In genomic region chrX:119696251-119696890, GRCh38 we compare ENCODE assay signal across 14 cellular contexts. TPM values are rescaled to one million over a fixed set of nuclear protein-coding genes. Genes with fewer than 3 reads are reported as not detected.
A peak's percentile ranks its signal among the peaks of the same experiment; 100 is the strongest.
DNase-seq lines count a peak whose midpoint lies in the region; ATAC-seq and TF ChIP-seq lines count a peak whose summit lies in the region.
"Had no signal": no experiment of that assay in that cellular context is flagged by ENCODE, and none has a peak within 500 bp of the region (broad histone marks: within the 10 kb centered on the region; RNA-seq: fewer than 3 reads in every experiment).

No MANE protein-coding gene starts in this region.

- H3K79me2 ChIP-seq in OCI-LY1 (ENCODE audit: insufficient read depth, low read length), result peaks cover 9% of the 10 kb centered on the region

- H3K9ac ChIP-seq in BLaER1, result no peak overlapping the region
- no peak overlapping the region for H3K9ac ChIP-seq in OCI-LY1 (ENCODE audit: low read length)

- intact Hi-C loops in vagina (cut with DNase I) (loop anchor here (10.0 kb wide), 1 partner anchor 92 kb away; the partner anchor contains the start of gene NKRF), thyroid gland (cut with DNase I) (loop anchor here (10.0 kb wide), 1 partner anchor 182 kb away; no protein-coding TSS in a partner anchor)

- no peak overlapping the region for H3K4me3 ChIP-seq in BLaER1
- no peak overlapping the region for H3K4me3 ChIP-seq in OCI-LY1 (ENCODE audit: low read depth, low read length, poor library complexity, severe bottlenecking)
- H3K4me3 ChIP-seq in vagina, result no peak overlapping the region
- no peak overlapping the region for H3K4me3 ChIP-seq in thyroid gland (replicated peaks in 1 of 3)
- no peak overlapping the region for H3K4me3 ChIP-seq in SJCRH30

- no peak overlapping the region for H2AFZ ChIP-seq in OCI-LY1 (ENCODE audit: low read length)

- peaks cover 38% of the 10 kb centered on the region for H3K4me1 ChIP-seq in BLaER1
- peaks cover 44% of the 10 kb centered on the region for H3K4me1 ChIP-seq in OCI-LY1 (ENCODE audit: insufficient read depth, low read length, severe bottlenecking)
- H3K4me1 ChIP-seq in vagina, result peaks cover 8% of the 10 kb centered on the region
- no peaks in the 10 kb centered on the region for H3K4me1 ChIP-seq in thyroid gland
- peaks cover under 1% of the 10 kb centered on the region; the same call in 1 of the 2 replicates for H3K4me1 ChIP-seq in SJCRH30

- H3K27ac ChIP-seq in BLaER1, result no peak overlapping the region
- peak overlapping the region; percentile 63 for H3K27ac ChIP-seq in OCI-LY1 (ENCODE audit: low read depth, low read length, poor library complexity, severe bottlenecking)
- H3K27ac ChIP-seq in vagina, result no peak overlapping the region
- H3K27ac ChIP-seq in thyroid gland, result no peak overlapping the region
- H3K27ac ChIP-seq in SJCRH30, result no peak overlapping the region

- TF ChIP-seq POLR2A in GM19099 (IDR thresholded peaks at IDR 0.05; ENCODE audit: extremely low read depth, insufficient read length, low read depth) (peak; percentile 26), vagina (IDR thresholded peaks at IDR 0.05) (no peak), thyroid gland (IDR thresholded peaks at IDR 0.05) (no peak)

- H3K27me3 ChIP-seq in BLaER1 (no peaks in the 10 kb centered on the region), OCI-LY1 (ENCODE audit: insufficient read depth, low read length) (no peaks in the 10 kb centered on the region), vagina (no peaks in the 10 kb centered on the region), thyroid gland (no peaks in the 10 kb centered on the region), SJCRH30 (no peaks in the 10 kb centered on the region)

- DNase-seq in mesenteric fat pad (ENCODE audit: low spot score) (peak; percentile 26), vagina (ENCODE audit: extremely low spot score in 2 of 2) (no peak), thyroid gland (no peak), SJCRH30 (no peak)
- DNase-seq: 8988T; DMS 273 treated with DMSO at 0.1 percent for 48 hours; Kasumi-1; NCI-H1105 treated with DMSO at 0.1 percent for 48 hours; NCI-H1930; NK-92 treated with Interleukin-12 subunit alpha and Interleukin-12 subunit beta, amount 100 ng/mL, for 24 hours had no signal

- ATAC-seq in GM21737 (IDR thresholded peaks at IDR 0.05; ENCODE audit: unreplicated experiment), result no peak

- H3K9me3 ChIP-seq in BLaER1 (no peaks in the 10 kb centered on the region), OCI-LY1 (ENCODE audit: low read length) (no peaks in the 10 kb centered on the region), vagina (no peaks in the 10 kb centered on the region), thyroid gland (no peaks in the 10 kb centered on the region), SJCRH30 (replicated peaks) (no peaks in the 10 kb centered on the region)

- no peaks in the 10 kb centered on the region for H3K36me3 ChIP-seq in BLaER1
- no peaks in the 10 kb centered on the region for H3K36me3 ChIP-seq in OCI-LY1 (ENCODE audit: insufficient read depth, low read length)
- no peaks in the 10 kb centered on the region for H3K36me3 ChIP-seq in vagina
- no peaks in the 10 kb centered on the region for H3K36me3 ChIP-seq in thyroid gland
- no peaks in the 10 kb centered on the region for H3K36me3 ChIP-seq in SJCRH30

- H3K4me2 ChIP-seq in BLaER1 (peak overlapping the region; percentile 85), OCI-LY1 (ENCODE audit: low read length) (peak overlapping the region; percentile 7; the same call in 1 of the 2 replicates)

- TF ChIP-seq CTCF in OCI-LY1 (IDR thresholded peaks at IDR 0.05; ENCODE audit: low read length) (no peak), vagina (IDR thresholded peaks at IDR 0.05) (no peak), thyroid gland (IDR thresholded peaks at IDR 0.05) (no peak)

- H3F3A ChIP-seq in OCI-LY1 (ENCODE audit: insufficient read depth, low read length), result no peaks in the 10 kb centered on the region

- 82 to 83% methylated on average over 6 to 8 of the region's 9 CpGs for WGBS in thyroid gland, 2 donors

- H4K20me1 ChIP-seq in BLaER1 (peaks cover 11% of the 10 kb centered on the region; the same call in 1 of the 2 replicates), OCI-LY1 (ENCODE audit: insufficient read depth, low read length) (no peaks in the 10 kb centered on the region)

- no peaks in the 10 kb centered on the region for H3K9me2 ChIP-seq in OCI-LY1 (ENCODE audit: low read depth, low read length)

RNA-seq across cellular contexts. Expression of gene SEPTIN6, which starts 3.4 kb away (rescaled TPM):
- 16.1 TPM for total RNA-seq in mesenteric fat pad
- 25.8 TPM for total RNA-seq in vagina
- total RNA-seq in thyroid gland, result 10 to 100 TPM in 3 of 4 donors, 1 to 10 TPM in 1; 6.1 to 15.0 (median 14.6) TPM
- total RNA-seq in SJCRH30 (2014; rRNA removed; shearing (Covaris generic)), result 70.9 and 73.8 TPM in 2 replicates
